In genomic region chr10:113056468-113057021, GRCh38 we compare ENCODE assay signal across 9 cellular contexts.
DNase-seq lines count a peak whose midpoint lies in the region; FAIRE-seq and TF ChIP-seq lines count a peak whose summit lies in the region.
"Had no signal": no experiment of that assay in that cellular context is flagged by ENCODE, and none has a peak within 500 bp of the region (broad histone marks: within the 10 kb centered on the region; RNA-seq: fewer than 3 reads in every experiment).

No MANE protein-coding gene starts in this region.

- CTCF ChIA-PET in CD8-positive, alpha-beta memory T cell (lab: Charles Lee), result no interaction called here

- POLR2A ChIA-PET in CD8-positive, alpha-beta memory T cell (lab: Charles Lee), result interaction anchor here (0.5 kb wide), 1 partner anchor 1042 kb away, joined by 3 read pairs; no protein-coding TSS in a partner anchor

- peaks cover 62% of the 10 kb centered on the region for H3K79me2 ChIP-seq in astrocyte (ENCODE audit: insufficient read depth, low read length)

- H2AFZ ChIP-seq in astrocyte (ENCODE audit: low read depth, low read length), result no peak overlapping the region

- no peak for TF ChIP-seq POLR2A in erythroblast (IDR thresholded peaks at IDR 0.05; ENCODE audit: low read length)

- no peaks in the 10 kb centered on the region for H3K9me3 ChIP-seq in astrocyte (ENCODE audit: insufficient read depth, low read depth, low read length)
- no peaks in the 10 kb centered on the region for H3K9me3 ChIP-seq in CD8-positive, alpha-beta memory T cell (ENCODE audit: low read length)

- H3K4me1 ChIP-seq in astrocyte (ENCODE audit: insufficient read depth, low read length), result peaks cover 73% of the 10 kb centered on the region
- H3K4me1 ChIP-seq in CD8-positive, alpha-beta memory T cell (ENCODE audit: insufficient read depth, low read length), result peaks cover 13% of the 10 kb centered on the region

- no peaks in the 10 kb centered on the region for H3K9me3 Mint-ChIP-seq in astrocyte (ENCODE audit: unreplicated experiment)
- H3K9me3 Mint-ChIP-seq in CD8-positive, alpha-beta memory T cell, result no peaks in the 10 kb centered on the region
- H3K9me3 Mint-ChIP-seq: naive thymus-derived CD4-positive, alpha-beta T cell had no signal

- no peaks in the 10 kb centered on the region for H3K27me3 Mint-ChIP-seq in astrocyte (ENCODE audit: low read depth, unreplicated experiment)
- H3K27me3 Mint-ChIP-seq in CD8-positive, alpha-beta memory T cell, result peaks cover 0 to 15% of the 10 kb centered on the region in 2 donors

- no peak for TF ChIP-seq CTCF in astrocyte (IDR thresholded peaks at IDR 0.05; ENCODE audit: insufficient read depth, low read depth, low read length)

- H3K4me3 ChIP-seq in astrocyte (ENCODE audit: insufficient read depth, low read depth, low read length), result no peak overlapping the region
- no peak overlapping the region for H3K4me3 ChIP-seq in CD8-positive, alpha-beta memory T cell (ENCODE audit: low read length)

- H3K27ac ChIP-seq in astrocyte (ENCODE audit: low read depth, low read length), result peak overlapping the region; percentile 76
- no peak overlapping the region for H3K27ac ChIP-seq in CD8-positive, alpha-beta memory T cell (ENCODE audit: low read depth, low read length)

- H3K27ac Mint-ChIP-seq in astrocyte (ENCODE audit: unreplicated experiment), result peak overlapping the region; percentile 95
- no peak overlapping the region for H3K27ac Mint-ChIP-seq in CD8-positive, alpha-beta memory T cell

- peak overlapping the region; percentile 56 for H3K9ac ChIP-seq in astrocyte (ENCODE audit: low read length)

- H3K36me3 Mint-ChIP-seq in astrocyte (ENCODE audit: low read depth, unreplicated experiment), result peaks cover 14% of the 10 kb centered on the region
- no peaks in the 10 kb centered on the region for H3K36me3 Mint-ChIP-seq in CD8-positive, alpha-beta memory T cell
- H3K36me3 Mint-ChIP-seq: naive thymus-derived CD4-positive, alpha-beta T cell had no signal

- H3K4me3 Mint-ChIP-seq in astrocyte (ENCODE audit: unreplicated experiment), result peak overlapping the region; percentile 10
- H3K4me3 Mint-ChIP-seq in CD8-positive, alpha-beta memory T cell, result no peak overlapping the region
- H3K4me3 Mint-ChIP-seq: naive thymus-derived CD4-positive, alpha-beta T cell had no signal

- DNase-seq in HK-2 (ENCODE audit: unreplicated experiment) (peak; percentile 34), astrocyte (ENCODE audit: low read depth) (peak; percentile 89), left kidney (ENCODE audit: low read depth, low spot score) (peak; percentile 46), urothelium cell line (ENCODE audit: low spot score) (peak; percentile 73), erythroblast (lab: John Stamatoyannopoulos, UW) (no peak), NCI-H524 (lab: John Stamatoyannopoulos, UW) (no peak)
- no peak for DNase-seq in CD8-positive, alpha-beta memory T cell
- DNase-seq: activated CD4-positive, alpha-beta T cell treated with anti-CD3 and anti-CD28 coated beads for 48 hours; naive thymus-derived CD4-positive, alpha-beta T cell had no signal

- peaks cover 55% of the 10 kb centered on the region for H3K4me1 Mint-ChIP-seq in astrocyte (ENCODE audit: low read depth, unreplicated experiment)
- peaks cover 7 to 8% (median 7%) of the 10 kb centered on the region in 3 donors for H3K4me1 Mint-ChIP-seq in CD8-positive, alpha-beta memory T cell

- peak overlapping the region; percentile 56 for H3K4me2 ChIP-seq in astrocyte (ENCODE audit: low read length)

- H3K27me3 ChIP-seq in astrocyte (ENCODE audit: insufficient read depth, low read length), result no peaks in the 10 kb centered on the region
- no peaks in the 10 kb centered on the region for H3K27me3 ChIP-seq in CD8-positive, alpha-beta memory T cell (ENCODE audit: insufficient read depth, low read length, poor library complexity, severe bottlenecking)

- FAIRE-seq in astrocyte (lab: Jason Lieb, UNC) (peak; percentile 47), urothelium cell line (lab: Jason Lieb, UNC) (no peak)

- no peaks in the 10 kb centered on the region for H3K36me3 ChIP-seq in astrocyte (ENCODE audit: insufficient read depth, low read length)
- no peaks in the 10 kb centered on the region for H3K36me3 ChIP-seq in CD8-positive, alpha-beta memory T cell (ENCODE audit: insufficient read depth, low read length)

- no peaks in the 10 kb centered on the region for H4K20me1 ChIP-seq in astrocyte (ENCODE audit: insufficient read depth, low read length)

Comparison
In these comparisons a context has a peak if more than half of its experiments do, and no peak if none do; other contexts are left out.
1. DNase-seq: peak in HK-2 (single experiment), astrocyte (single experiment), left kidney (single experiment) and urothelium cell line (single experiment); none in erythroblast (0 of 2), CD8-positive, alpha-beta memory T cell (0 of 5) and NCI-H524 (0 of 2).